In genomic region chr4:126533176-126533575, GRCh38 we compare ENCODE assay signal across 23 cellular contexts.
DNase-seq lines count a peak whose midpoint lies in the region; ATAC-seq and TF ChIP-seq lines count a peak whose summit lies in the region.
"Had no signal": no experiment of that assay in that cellular context is flagged by ENCODE, and none has a peak within 500 bp of the region (broad histone marks: within the 10 kb centered on the region; RNA-seq: fewer than 3 reads in every experiment).

No MANE protein-coding gene starts in this region.

- DNase-seq in HAP-1 (ENCODE audit: low spot score in 2 of 2) (peak; percentile 12 to 47), astrocyte of the cerebellum (ENCODE audit: low read depth) (peak; percentile 6), fibroblast of pulmonary artery (ENCODE audit: low read depth) (peak; percentile 40), retinal pigment epithelial cell (ENCODE audit: low read depth) (peak; percentile 5), COLO829 (ENCODE audit: low spot score) (no peak)
- DNase-seq: activated CD4-positive, alpha-beta T cell treated with anti-CD3 and anti-CD28 coated beads for 1 hour; activated CD8-positive, alpha-beta T cell treated with anti-CD3 and anti-CD28 coated beads for 36 hours; activated effector memory CD4-positive, alpha-beta T cell treated with Interleukin-2 at 50 U/mL for 16 hours; activated naive CD8-positive, alpha-beta T cell treated with anti-CD3 and anti-CD28 coated beads for 36 hours; activated T-cell treated with anti-CD3 and anti-CD28 coated beads for 4 hours; colonic mucosa; effector memory CD4-positive, alpha-beta T cell; erythroblast; hypothalamus; immature natural killer cell; left ventricle myocardium inferior; NCI-H510A; occipital lobe; spleen; substantia nigra; T-helper 2 cell had no signal

- TF ChIP-seq CTCF in astrocyte of the cerebellum (IDR thresholded peaks at IDR 0.05; ENCODE audit: low read depth, low read length, missing control alignments) (no peak), fibroblast of pulmonary artery (IDR thresholded peaks at IDR 0.05; ENCODE audit: low read length, missing control alignments) (no peak), retinal pigment epithelial cell (conservative IDR thresholded peaks at IDR 0.05; ENCODE audit: low read depth, low read length) (no peak)

- ATAC-seq in HG03108 (IDR thresholded peaks at IDR 0.05; ENCODE audit: unreplicated experiment) (no peak), GM18502 (IDR thresholded peaks at IDR 0.05; ENCODE audit: poor library complexity, unreplicated experiment) (no peak)
- ATAC-seq: activated CD8-positive, alpha-beta T cell treated with anti-CD3 and anti-CD28 coated beads for 36 hours had no signal

- H3K4me3 ChIP-seq in HAP-1: no peak overlapping the region
- no peak overlapping the region for H3K4me3 ChIP-seq in astrocyte of the cerebellum (ENCODE audit: low read depth, low read length)
- no peak overlapping the region for H3K4me3 ChIP-seq in fibroblast of pulmonary artery (replicated peaks; ENCODE audit: low read depth, low read length)
- no peak overlapping the region for H3K4me3 ChIP-seq in retinal pigment epithelial cell (ENCODE audit: low read length)
- H3K4me3 ChIP-seq: colonic mucosa, left ventricle myocardium inferior, spleen had no signal

- H3K4me1 ChIP-seq in HAP-1: peaks cover 39% of the 10 kb centered on the region
- H3K4me1 ChIP-seq: colonic mucosa, left ventricle myocardium inferior, spleen had no signal

- no peaks in the 10 kb centered on the region for H3K9me3 ChIP-seq in HAP-1
- H3K9me3 ChIP-seq: colonic mucosa, left ventricle myocardium inferior, spleen had no signal

- in situ Hi-C loops in HAP-1 (cut with MboI; ENCODE audit: low sequenced_read_pairs): no loop called here
- in situ Hi-C loops in astrocyte of the cerebellum (cut with HindIII; ENCODE audit: low sequenced_read_pairs): no loop called here

- H3K27me3 ChIP-seq in HAP-1 (ENCODE audit: low read depth): no peaks in the 10 kb centered on the region
- H3K27me3 ChIP-seq: colonic mucosa, spleen had no signal

- H3K36me3 ChIP-seq in HAP-1 (replicated peaks): no peaks in the 10 kb centered on the region
- H3K36me3 ChIP-seq: colonic mucosa, left ventricle myocardium inferior, spleen had no signal
